ENCODE assay signal across 20 cellular contexts in genomic region chr1:78254517-78254916, GRCh38.
DNase-seq lines count a peak whose midpoint lies in the region; ATAC-seq, FAIRE-seq and TF ChIP-seq lines count a peak whose summit lies in the region.
"Had no signal": no experiment of that assay in that cellular context is flagged by ENCODE, and none has a peak within 500 bp of the region (broad histone marks: within the 10 kb centered on the region; RNA-seq: fewer than 3 reads in every experiment).

No MANE protein-coding gene starts in this region.

- peaks cover 34% of the 10 kb centered on the region for H3K27me3 Mint-ChIP-seq in astrocyte (ENCODE audit: low read depth, unreplicated experiment)
- H3K27me3 Mint-ChIP-seq in T-helper 2 cell treated with Interferon-gamma antibody and Interleukin-4, amounts not matched to agents 5 μg/mL and 100 μg/mL, for 36 hours (ENCODE audit: low read depth), result no peaks in the 10 kb centered on the region
- peaks cover 10 to 12% of the 10 kb centered on the region in 2 donors for H3K27me3 Mint-ChIP-seq in CD8-positive, alpha-beta memory T cell

- no peak overlapping the region for H3K27ac Mint-ChIP-seq in astrocyte (ENCODE audit: unreplicated experiment)
- H3K27ac Mint-ChIP-seq in T-helper 2 cell treated with Interferon-gamma antibody and Interleukin-4, amounts not matched to agents 5 μg/mL and 100 μg/mL, for 36 hours, result no peak overlapping the region
- H3K27ac Mint-ChIP-seq in CD8-positive, alpha-beta memory T cell, result no peak overlapping the region
- H3K27ac Mint-ChIP-seq: WTC11 had no signal

- H3K27ac ChIP-seq in astrocyte (ENCODE audit: low read depth, low read length), result no peak overlapping the region
- H3K27ac ChIP-seq in CD8-positive, alpha-beta memory T cell (ENCODE audit: low read depth, low read length), result no peak overlapping the region
- H3K27ac ChIP-seq: adrenal gland, suprapubic skin had no signal

- no peaks in the 10 kb centered on the region for H3K36me3 Mint-ChIP-seq in astrocyte (ENCODE audit: low read depth, unreplicated experiment)
- H3K36me3 Mint-ChIP-seq in T-helper 2 cell treated with Interferon-gamma antibody and Interleukin-4, amounts not matched to agents 5 μg/mL and 100 μg/mL, for 36 hours (ENCODE audit: low read depth), result no peaks in the 10 kb centered on the region
- no peaks in the 10 kb centered on the region for H3K36me3 Mint-ChIP-seq in CD8-positive, alpha-beta memory T cell
- H3K36me3 Mint-ChIP-seq: WTC11 had no signal

- H3K9me3 ChIP-seq in astrocyte (ENCODE audit: insufficient read depth, low read depth, low read length), result no peaks in the 10 kb centered on the region
- H3K9me3 ChIP-seq in CD8-positive, alpha-beta memory T cell (ENCODE audit: low read length), result no peaks in the 10 kb centered on the region
- H3K9me3 ChIP-seq: adrenal gland, gastroesophageal sphincter, suprapubic skin had no signal

- H2AFZ ChIP-seq in astrocyte (ENCODE audit: low read depth, low read length), result no peak overlapping the region

- POLR2A ChIA-PET in BJ (lab: Charles Lee), result interaction anchor here (0.6 kb wide), 1 partner anchor 139 kb away, joined by 12 read pairs; no protein-coding TSS in a partner anchor
- POLR2A ChIA-PET in CD8-positive, alpha-beta memory T cell (lab: Charles Lee), result no interaction called here

- peak overlapping the region; percentile 1 for H3K4me2 ChIP-seq in astrocyte (ENCODE audit: low read length)

- no peaks in the 10 kb centered on the region for H4K20me1 ChIP-seq in astrocyte (ENCODE audit: insufficient read depth, low read length)

- no peaks in the 10 kb centered on the region for H3K4me1 ChIP-seq in astrocyte (ENCODE audit: insufficient read depth, low read length)
- no peaks in the 10 kb centered on the region for H3K4me1 ChIP-seq in CD8-positive, alpha-beta memory T cell (ENCODE audit: insufficient read depth, low read length)
- H3K4me1 ChIP-seq: adrenal gland, gastroesophageal sphincter, left ventricle myocardium inferior, suprapubic skin had no signal

- no peak for ATAC-seq in HG02588 (IDR thresholded peaks at IDR 0.05; ENCODE audit: unreplicated experiment)
- ATAC-seq: WTC11 had no signal

- no peaks in the 10 kb centered on the region for H3K4me1 Mint-ChIP-seq in astrocyte (ENCODE audit: low read depth, unreplicated experiment)
- H3K4me1 Mint-ChIP-seq in T-helper 2 cell treated with Interferon-gamma antibody and Interleukin-4, amounts not matched to agents 5 μg/mL and 100 μg/mL, for 36 hours (ENCODE audit: low read depth), result no peaks in the 10 kb centered on the region
- H3K4me1 Mint-ChIP-seq in CD8-positive, alpha-beta memory T cell, result no peaks in the 10 kb centered on the region
- H3K4me1 Mint-ChIP-seq: WTC11 had no signal

- DNase-seq in BJ (ENCODE audit: low read depth) (peak; percentile 66), HT-29 (ENCODE audit: low spot score) (peak; percentile 39), astrocyte (ENCODE audit: low read depth) (peak; percentile 86), kidney glomerular epithelial cell (lab: John Stamatoyannopoulos, UW) (peak; percentile 41)
- DNase-seq in T-helper 2 cell treated with Interferon-gamma antibody and Interleukin-4, amounts not matched to agents 5 μg/mL and 100 μg/mL, for 36 hours (ENCODE audit: low spot score), result no peak
- no peak for DNase-seq in CD8-positive, alpha-beta memory T cell
- DNase-seq in activated CD8-positive, alpha-beta memory T cell treated with anti-CD3 and anti-CD28 coated beads, Interleukin-2, amount 50 U/mL, for 4 hours, result no peak
- DNase-seq: activated CD8-positive, alpha-beta memory T cell treated with anti-CD3 and anti-CD28 coated beads for 24 hours; adrenal gland; cerebellar nuclear complex; KG1; left ventricle myocardium inferior; NCI-H1105; NCI-H2171 treated with DMSO at 0.1 percent for 48 hours; RPMI8226; stimulated activated CD4-positive, alpha-beta T cell treated with anti-CD3 and anti-CD28 coated beads, Interleukin-4, amount 100 ng/mL, for 24 hours had no signal

- H3K36me3 ChIP-seq in BJ (ENCODE audit: control insufficient read depth, insufficient read depth, low read length), result no peaks in the 10 kb centered on the region
- no peaks in the 10 kb centered on the region for H3K36me3 ChIP-seq in astrocyte (ENCODE audit: insufficient read depth, low read length)
- no peaks in the 10 kb centered on the region for H3K36me3 ChIP-seq in CD8-positive, alpha-beta memory T cell (ENCODE audit: insufficient read depth, low read length)
- H3K36me3 ChIP-seq: adrenal gland, gastroesophageal sphincter, left ventricle myocardium inferior, suprapubic skin had no signal

- H3K4me3 ChIP-seq in BJ (ENCODE audit: low read depth, low read length) (no peak overlapping the region), astrocyte (ENCODE audit: insufficient read depth, low read depth, low read length) (no peak overlapping the region)
- no peak overlapping the region for H3K4me3 ChIP-seq in CD8-positive, alpha-beta memory T cell (ENCODE audit: low read length)
- H3K4me3 ChIP-seq: adrenal gland, gastroesophageal sphincter, left ventricle myocardium inferior, suprapubic skin had no signal

- no peak overlapping the region for H3K4me3 Mint-ChIP-seq in astrocyte (ENCODE audit: unreplicated experiment)
- H3K4me3 Mint-ChIP-seq in T-helper 2 cell treated with Interferon-gamma antibody and Interleukin-4, amounts not matched to agents 5 μg/mL and 100 μg/mL, for 36 hours, result no peak overlapping the region
- no peak overlapping the region for H3K4me3 Mint-ChIP-seq in CD8-positive, alpha-beta memory T cell
- H3K4me3 Mint-ChIP-seq: WTC11 had no signal

- H3K79me2 ChIP-seq in astrocyte (ENCODE audit: insufficient read depth, low read length), result no peaks in the 10 kb centered on the region

- TF ChIP-seq CTCF in BJ (IDR thresholded peaks at IDR 0.05; ENCODE audit: insufficient read depth, low read depth, low read length) (no peak), astrocyte (IDR thresholded peaks at IDR 0.05; ENCODE audit: insufficient read depth, low read depth, low read length) (no peak)

- FAIRE-seq in astrocyte (lab: Jason Lieb, UNC), result peak; percentile 55

- H3K9me3 Mint-ChIP-seq in astrocyte (ENCODE audit: unreplicated experiment), result peaks cover 8% of the 10 kb centered on the region
- H3K9me3 Mint-ChIP-seq in T-helper 2 cell treated with Interferon-gamma antibody and Interleukin-4, amounts not matched to agents 5 μg/mL and 100 μg/mL, for 36 hours, result no peaks in the 10 kb centered on the region
- peaks cover 0 to 10% (median 2%) of the 10 kb centered on the region in 5 donors for H3K9me3 Mint-ChIP-seq in CD8-positive, alpha-beta memory T cell

- H3K27me3 ChIP-seq in BJ (ENCODE audit: control insufficient read depth, insufficient read depth, low read length), result peaks cover 11% of the 10 kb centered on the region
- H3K27me3 ChIP-seq in astrocyte (ENCODE audit: insufficient read depth, low read length), result no peaks in the 10 kb centered on the region
- H3K27me3 ChIP-seq in CD8-positive, alpha-beta memory T cell (ENCODE audit: insufficient read depth, low read length, poor library complexity, severe bottlenecking), result no peaks in the 10 kb centered on the region
- H3K27me3 ChIP-seq: adrenal gland, gastroesophageal sphincter, suprapubic skin had no signal

- CTCF ChIA-PET in BJ (lab: Yijun Ruan, JAX), result interaction anchor here (0.9 to 1.4 kb wide), 2 partner anchors 9 to 30 kb away, joined by 4 to 5 read pairs; no protein-coding TSS in a partner anchor
- CTCF ChIA-PET in CD8-positive, alpha-beta memory T cell (lab: Charles Lee), result no interaction called here

- H3K9ac ChIP-seq in astrocyte (ENCODE audit: low read length), result no peak overlapping the region

Comparison
In these comparisons a context has a peak if more than half of its experiments do, and no peak if none do; other contexts are left out.
1. DNase-seq: peak in BJ (single experiment), HT-29 (single experiment), astrocyte (single experiment) and kidney glomerular epithelial cell (single experiment); none in T-helper 2 cell treated with Interferon-gamma antibody and Interleukin-4, amounts not matched to agents 5 μg/mL and 100 μg/mL, for 36 hours (single experiment), CD8-positive, alpha-beta memory T cell (0 of 5) and activated CD8-positive, alpha-beta memory T cell treated with anti-CD3 and anti-CD28 coated beads, Interleukin-2, amount 50 U/mL, for 4 hours (single experiment).